ENCODE assay signal across 13 cellular contexts in the genomic region with DNA sequence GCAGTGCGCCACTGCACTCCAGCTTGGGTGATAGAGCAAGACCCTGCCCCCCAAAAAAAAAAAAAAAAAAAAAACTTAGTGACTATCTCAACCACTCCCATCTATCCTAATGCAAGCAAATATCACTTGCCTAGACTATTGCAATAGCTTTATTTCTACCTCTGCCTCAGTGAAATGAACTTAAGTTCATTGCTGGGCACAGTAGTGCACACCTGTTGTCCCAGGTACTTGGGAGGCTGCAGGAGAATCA. TPM values are rescaled to one million over a fixed set of nuclear protein-coding genes. Genes with fewer than 3 reads are reported as not detected.
DNase-seq lines count a peak whose midpoint lies in the region; ATAC-seq and TF ChIP-seq lines count a peak whose summit lies in the region.
"Had no signal": no experiment of that assay in that cellular context is flagged by ENCODE, and none has a peak within 500 bp of the region (broad histone marks: within the 10 kb centered on the region; RNA-seq: fewer than 3 reads in every experiment).

No MANE protein-coding gene starts in this region.

- no peak overlapping the region for H4K8ac ChIP-seq in neuronal stem cell (ENCODE audit: low read depth, low read length)

- no peak overlapping the region; the same call in 1 of the 2 replicates for H3K27ac ChIP-seq in RWPE1
- no peak overlapping the region for H3K27ac ChIP-seq in neuronal stem cell (replicated peaks; ENCODE audit: low read length)
- H3K27ac ChIP-seq: coronary artery, SJSA1, upper lobe of right lung had no signal

- peaks cover 75% of the 10 kb centered on the region for H3K36me3 Mint-ChIP-seq in stimulated activated naive CD8-positive, alpha-beta T cell treated with anti-CD3 and anti-CD28 coated beads, Interleukin-15, Interleukin-2, amounts not matched to agents 100 ng/mL and 50 ng/mL, for 24 hours (ENCODE audit: low read depth)
- H3K36me3 Mint-ChIP-seq in activated CD8-positive, alpha-beta T cell treated with anti-CD3 and anti-CD28 coated beads, Interleukin-2, amount 10 ng/mL, durations not matched to agents 7 days and 5 days (ENCODE audit: low read depth): peaks cover 75% of the 10 kb centered on the region

- no peaks in the 10 kb centered on the region for H3K79me1 ChIP-seq in neuronal stem cell (ENCODE audit: low read depth, low read length)

- CTCF ChIA-PET in activated CD8-positive, alpha-beta T cell treated with anti-CD3 and anti-CD28 coated beads, Interleukin-2, amount 10 ng/mL, durations not matched to agents 7 days and 5 days (lab: Charles Lee): no interaction called here
- CTCF ChIA-PET in RWPE1 (lab: Yijun Ruan, JAX): no interaction called here

- peaks cover 7 to 11% of the 10 kb centered on the region in 2 donors for H3K4me1 ChIP-seq in neuronal stem cell (ENCODE audit: control insufficient read depth in 2 of 2, insufficient read depth in 1 of 2, low read depth in 1 of 2, low read length in 2 of 2)

- POLR2A ChIA-PET in activated CD8-positive, alpha-beta T cell treated with anti-CD3 and anti-CD28 coated beads, Interleukin-2, amount 10 ng/mL, durations not matched to agents 7 days and 5 days (lab: Charles Lee): interaction anchor here (0.9 kb wide), 1 partner anchor 32 kb away, joined by 3 read pairs; no protein-coding TSS in a partner anchor
- POLR2A ChIA-PET in RWPE1 (lab: Yijun Ruan, JAX; ENCODE audit: low non-redundant PET): interaction anchor here (0.6 kb wide), 1 partner anchor 25 kb away, joined by 7 read pairs; no protein-coding TSS in a partner anchor

- no peak overlapping the region for H2BK120ac ChIP-seq in neuronal stem cell (ENCODE audit: low read depth, low read length)

- no peak overlapping the region for H4K91ac ChIP-seq in neuronal stem cell (ENCODE audit: low read depth, low read length, poor library complexity)

- H3K36me3 ChIP-seq in neuronal stem cell (replicated peaks in 1 of 2; ENCODE audit: control insufficient read depth in 2 of 2, insufficient read depth in 2 of 2, low read length in 2 of 2): peaks cover 20 to 67% of the 10 kb centered on the region in 2 donors

- WGBS in neuronal stem cell (ENCODE audit: extremely low coverage in 2 of 2, insufficient read length in 2 of 2, insufficient replicate concordance in 1 of 2), 2 donors: no CpG with 5 or more reads among the region's 1 CpG

- peak overlapping the region; percentile 93 for H3K4me3 Mint-ChIP-seq in stimulated activated naive CD8-positive, alpha-beta T cell treated with anti-CD3 and anti-CD28 coated beads, Interleukin-15, Interleukin-2, amounts not matched to agents 100 ng/mL and 50 ng/mL, for 24 hours
- H3K4me3 Mint-ChIP-seq in stimulated activated naive CD8-positive, alpha-beta T cell treated with anti-CD3 and anti-CD28 coated beads, Interleukin-15, amount 100 ng/mL, for 72 hours: no peak overlapping the region
- H3K4me3 Mint-ChIP-seq in activated CD8-positive, alpha-beta T cell treated with anti-CD3 and anti-CD28 coated beads, Interleukin-2, amount 10 ng/mL, durations not matched to agents 7 days and 5 days: no peak overlapping the region

- peak overlapping the region; percentile 88 for H3K27ac Mint-ChIP-seq in stimulated activated naive CD8-positive, alpha-beta T cell treated with anti-CD3 and anti-CD28 coated beads, Interleukin-15, Interleukin-2, amounts not matched to agents 100 ng/mL and 50 ng/mL, for 24 hours
- peak overlapping the region in 1 of 2 donors; percentile 48 for H3K27ac Mint-ChIP-seq in stimulated activated naive CD8-positive, alpha-beta T cell treated with anti-CD3 and anti-CD28 coated beads, Interleukin-15, amount 100 ng/mL, for 72 hours
- peak overlapping the region; percentile 43 for H3K27ac Mint-ChIP-seq in activated CD8-positive, alpha-beta T cell treated with anti-CD3 and anti-CD28 coated beads, Interleukin-2, amount 10 ng/mL, durations not matched to agents 7 days and 5 days

- H2BK12ac ChIP-seq in neuronal stem cell (ENCODE audit: low read length): no peak overlapping the region

- H3K4me3 ChIP-seq in neuronal stem cell (ENCODE audit: low read length in 2 of 2): no peak overlapping the region
- H3K4me3 ChIP-seq: coronary artery, SJSA1, upper lobe of right lung had no signal

- no peak overlapping the region for H2BK15ac ChIP-seq in neuronal stem cell (ENCODE audit: low read length)

- H3K9me3 ChIP-seq in neuronal stem cell (replicated peaks in 1 of 2; ENCODE audit: control insufficient read depth in 2 of 2, insufficient read depth in 1 of 2, low read depth in 1 of 2, low read length in 2 of 2): no peaks in the 10 kb centered on the region
- H3K9me3 ChIP-seq: SJSA1, upper lobe of right lung had no signal

- H2AK5ac ChIP-seq in neuronal stem cell (ENCODE audit: low read depth, low read length): no peak overlapping the region

- no peak overlapping the region for H3K23ac ChIP-seq in neuronal stem cell (ENCODE audit: low read depth, low read length, poor library complexity)

- H3K18ac ChIP-seq in neuronal stem cell (ENCODE audit: low read length): no peak overlapping the region

- H3K4ac ChIP-seq in neuronal stem cell (ENCODE audit: low read length): no peak overlapping the region

- H3K9ac ChIP-seq in neuronal stem cell (ENCODE audit: low read depth, low read length, poor library complexity): no peak overlapping the region

- in situ Hi-C loops in G401 (cut with HindIII; ENCODE audit: low sequenced_read_pairs): no loop called here

- H3K9me3 Mint-ChIP-seq in stimulated activated naive CD8-positive, alpha-beta T cell treated with anti-CD3 and anti-CD28 coated beads, Interleukin-15, Interleukin-2, amounts not matched to agents 100 ng/mL and 50 ng/mL, for 24 hours: no peaks in the 10 kb centered on the region
- H3K9me3 Mint-ChIP-seq in stimulated activated naive CD8-positive, alpha-beta T cell treated with anti-CD3 and anti-CD28 coated beads, Interleukin-15, amount 100 ng/mL, for 72 hours: no peaks in the 10 kb centered on the region
- H3K9me3 Mint-ChIP-seq in activated CD8-positive, alpha-beta T cell treated with anti-CD3 and anti-CD28 coated beads, Interleukin-2, amount 10 ng/mL, durations not matched to agents 7 days and 5 days (ENCODE audit: insufficient read depth): no peaks in the 10 kb centered on the region

- no peaks in the 10 kb centered on the region for H3K27me3 Mint-ChIP-seq in stimulated activated naive CD8-positive, alpha-beta T cell treated with anti-CD3 and anti-CD28 coated beads, Interleukin-15, Interleukin-2, amounts not matched to agents 100 ng/mL and 50 ng/mL, for 24 hours
- no peaks in the 10 kb centered on the region for H3K27me3 Mint-ChIP-seq in stimulated activated naive CD8-positive, alpha-beta T cell treated with anti-CD3 and anti-CD28 coated beads, Interleukin-15, amount 100 ng/mL, for 72 hours
- no peaks in the 10 kb centered on the region for H3K27me3 Mint-ChIP-seq in activated CD8-positive, alpha-beta T cell treated with anti-CD3 and anti-CD28 coated beads, Interleukin-2, amount 10 ng/mL, durations not matched to agents 7 days and 5 days (ENCODE audit: low read depth)
- H3K27me3 Mint-ChIP-seq: naive B cell had no signal

- H3K4me2 ChIP-seq in neuronal stem cell (ENCODE audit: insufficient read depth, low read length, poor library complexity, severe bottlenecking): no peak overlapping the region

- no peak overlapping the region for H3K14ac ChIP-seq in neuronal stem cell (ENCODE audit: low read length)

- no peak overlapping the region for H2BK5ac ChIP-seq in neuronal stem cell (ENCODE audit: low read length)

- H2AFZ ChIP-seq in neuronal stem cell (ENCODE audit: low read length): no peak overlapping the region

- peaks cover 71% of the 10 kb centered on the region for H3K4me1 Mint-ChIP-seq in stimulated activated naive CD8-positive, alpha-beta T cell treated with anti-CD3 and anti-CD28 coated beads, Interleukin-15, Interleukin-2, amounts not matched to agents 100 ng/mL and 50 ng/mL, for 24 hours (ENCODE audit: low read depth)
- H3K4me1 Mint-ChIP-seq in stimulated activated naive CD8-positive, alpha-beta T cell treated with anti-CD3 and anti-CD28 coated beads, Interleukin-15, amount 100 ng/mL, for 72 hours: peaks cover 66% of the 10 kb centered on the region
- peaks cover 43% of the 10 kb centered on the region for H3K4me1 Mint-ChIP-seq in activated CD8-positive, alpha-beta T cell treated with anti-CD3 and anti-CD28 coated beads, Interleukin-2, amount 10 ng/mL, durations not matched to agents 7 days and 5 days (ENCODE audit: low read depth)

- no peak for DNase-seq in stimulated activated naive CD8-positive, alpha-beta T cell treated with anti-CD3 and anti-CD28 coated beads, Interleukin-15, amount 100 ng/mL, for 72 hours
- no peak for DNase-seq in activated CD8-positive, alpha-beta T cell treated with anti-CD3 and anti-CD28 coated beads, Interleukin-2, amount 10 ng/mL, durations not matched to agents 7 days and 5 days
- DNase-seq in RWPE1 (ENCODE audit: low spot score): no peak
- DNase-seq in G401 (ENCODE audit: low spot score): no peak
- DNase-seq in neuronal stem cell (ENCODE audit: low spot score): no peak
- DNase-seq: AML-193, kidney glomerular epithelial cell, naive B cell, NCI-H526 treated with DMSO at 0.1 percent for 48 hours, upper lobe of right lung had no signal

- no peak for TF ChIP-seq CTCF in RWPE1 (conservative IDR thresholded peaks at IDR 0.05; ENCODE audit: low read depth)

- H3K27me3 ChIP-seq in neuronal stem cell (ENCODE audit: control insufficient read depth in 3 of 3, insufficient read depth in 3 of 3, low read depth in 1 of 3, low read length in 3 of 3): no peaks in the 10 kb centered on the region
- H3K27me3 ChIP-seq: SJSA1, upper lobe of right lung had no signal

- no peak for ATAC-seq in stimulated activated naive CD8-positive, alpha-beta T cell treated with anti-CD3 and anti-CD28 coated beads, Interleukin-15, amount 100 ng/mL, for 72 hours
- no peak for ATAC-seq in activated CD8-positive, alpha-beta T cell treated with anti-CD3 and anti-CD28 coated beads, Interleukin-2, amount 10 ng/mL, durations not matched to agents 7 days and 5 days
- ATAC-seq: upper lobe of right lung had no signal

RNA-seq across cellular contexts. Expression of a gene that starts 4.3 kb away (rescaled TPM):
- 1,000 to 10,000 TPM; 1,224 to 1,602 TPM for total RNA-seq in activated CD8-positive, alpha-beta T cell treated with anti-CD3 and anti-CD28 coated beads, Interleukin-2, amount 10 ng/mL, durations not matched to agents 7 days and 5 days
- total RNA-seq in G401 (2014; rRNA removed; shearing (Covaris generic)): 3,018 and 4,408 TPM in 2 replicates
- 16,171 TPM for polyA plus RNA-seq in neuronal stem cell (2013, experiment 1 of 2)
- polyA plus RNA-seq in neuronal stem cell (2013, experiment 2 of 2): 16,443 TPM

RNA-seq across cellular contexts. Expression of a gene that starts 16.9 kb away (rescaled TPM):
- 10 to 100 TPM; 63.1 to 65.0 TPM for total RNA-seq in activated CD8-positive, alpha-beta T cell treated with anti-CD3 and anti-CD28 coated beads, Interleukin-2, amount 10 ng/mL, durations not matched to agents 7 days and 5 days
- total RNA-seq in G401 (2014; rRNA removed; shearing (Covaris generic)): 28.6 and 41.1 TPM in 2 replicates
- polyA plus RNA-seq in neuronal stem cell (2013, experiment 1 of 2): 23.7 TPM
- 23.4 TPM for polyA plus RNA-seq in neuronal stem cell (2013, experiment 2 of 2)

RNA-seq across cellular contexts. Expression of a gene that starts 38.5 kb away (rescaled TPM):
- total RNA-seq in activated CD8-positive, alpha-beta T cell treated with anti-CD3 and anti-CD28 coated beads, Interleukin-2, amount 10 ng/mL, durations not matched to agents 7 days and 5 days: 100 to 1,000 TPM; 229 to 241 TPM
- 173 and 210 TPM in 2 replicates for total RNA-seq in G401 (2014; rRNA removed; shearing (Covaris generic))
- 374 TPM for polyA plus RNA-seq in neuronal stem cell (2013, experiment 1 of 2)
- 373 TPM for polyA plus RNA-seq in neuronal stem cell (2013, experiment 2 of 2)

RNA-seq across cellular contexts. Expression of a gene that starts 38.7 kb away (rescaled TPM):
- 10 to 100 TPM; 55.1 to 57.4 TPM for total RNA-seq in activated CD8-positive, alpha-beta T cell treated with anti-CD3 and anti-CD28 coated beads, Interleukin-2, amount 10 ng/mL, durations not matched to agents 7 days and 5 days
- total RNA-seq in G401 (2014; rRNA removed; shearing (Covaris generic)): 47.9 and 58.3 TPM in 2 replicates
- polyA plus RNA-seq in neuronal stem cell (2013, experiment 1 of 2): 19.5 TPM
- polyA plus RNA-seq in neuronal stem cell (2013, experiment 2 of 2): 19.8 TPM

RNA-seq across cellular contexts. Expression of a gene that starts 53.2 kb away (rescaled TPM):
- total RNA-seq in activated CD8-positive, alpha-beta T cell treated with anti-CD3 and anti-CD28 coated beads, Interleukin-2, amount 10 ng/mL, durations not matched to agents 7 days and 5 days: 10 to 100 TPM in 1 of 2 experiments, 1 to 10 TPM in 1; 9.3 to 10.2 TPM
- 16.2 and 21.7 TPM in 2 replicates for total RNA-seq in G401 (2014; rRNA removed; shearing (Covaris generic))
- 17.1 TPM for polyA plus RNA-seq in neuronal stem cell (2013, experiment 1 of 2)
- 17.1 TPM for polyA plus RNA-seq in neuronal stem cell (2013, experiment 2 of 2)
